ENCODE assay signal across 8 cellular contexts in genomic region chr6:1311400-1312192, GRCh38. TPM values are rescaled to one million over a fixed set of nuclear protein-coding genes. Genes with fewer than 3 reads are reported as not detected.
DNase-seq lines count a peak whose midpoint lies in the region; ATAC-seq and TF ChIP-seq lines count a peak whose summit lies in the region.

Gene FOXQ1, plus strand, starts transcription at chr6:1312098. Its CDS starts 607 bp downstream, at chr6:1312705.

- no peak within 1 kb of the TSS for H3K9ac ChIP-seq in SK-N-SH

- H3K4me1 ChIP-seq in SK-N-SH (ENCODE audit: control insufficient read depth in 1 of 2, insufficient read depth in 2 of 2, low read depth in 1 of 2, low read length in 1 of 2), result no peaks in the 10 kb centered on the region; a peak in 1 of 4 replicates
- peaks cover 21 to 55% (median 51%) of the 10 kb centered on the region in 4 donors for H3K4me1 ChIP-seq in esophagus muscularis mucosa

- H3F3A ChIP-seq in SK-N-SH (replicated peaks; ENCODE audit: insufficient read depth), result no peaks in the 10 kb centered on the region

- H3K27me3 Mint-ChIP-seq in T-helper 2 cell treated with Interferon-gamma antibody and Interleukin-4, amounts not matched to agents 5 μg/mL and 100 μg/mL, for 36 hours (ENCODE audit: low read depth), result peaks cover 74% of the 10 kb centered on the region
- peaks cover 97% of the 10 kb centered on the region for H3K27me3 Mint-ChIP-seq in nephron progenitor cell (ENCODE audit: low read depth, poor library complexity)

- no peak for TF ChIP-seq CTCF in SK-N-SH (IDR thresholded peaks at IDR 0.05)
- no peak for TF ChIP-seq CTCF in esophagus muscularis mucosa (IDR thresholded peaks at IDR 0.05)
- TF ChIP-seq CTCF in nephron progenitor cell (IDR thresholded peaks at IDR 0.05), result no peak

- H3K27ac Mint-ChIP-seq in T-helper 2 cell treated with Interferon-gamma antibody and Interleukin-4, amounts not matched to agents 5 μg/mL and 100 μg/mL, for 36 hours, result peak within 1 kb of the TSS; percentile 60
- H3K27ac Mint-ChIP-seq in nephron progenitor cell, result no peak within 1 kb of the TSS

- POLR2A ChIA-PET in SK-N-SH (lab: Yijun Ruan, JAX), result no interaction called here

- H2AFZ ChIP-seq in SK-N-SH (ENCODE audit: low read depth), result no peak within 1 kb of the TSS

- WGBS in SK-N-SH (ENCODE audit: low lambda C conversion rate), result 3% methylated on average over 13 of the region's 73 CpGs
- WGBS in esophagus muscularis mucosa, result 6% methylated on average over 28 of the region's 73 CpGs

- H3K4me1 Mint-ChIP-seq in T-helper 2 cell treated with Interferon-gamma antibody and Interleukin-4, amounts not matched to agents 5 μg/mL and 100 μg/mL, for 36 hours (ENCODE audit: low read depth), result peaks cover 11% of the 10 kb centered on the region
- H3K4me1 Mint-ChIP-seq in nephron progenitor cell, result peaks cover 26% of the 10 kb centered on the region

- no peaks in the 10 kb centered on the region for H3K36me3 Mint-ChIP-seq in T-helper 2 cell treated with Interferon-gamma antibody and Interleukin-4, amounts not matched to agents 5 μg/mL and 100 μg/mL, for 36 hours (ENCODE audit: low read depth)
- no peaks in the 10 kb centered on the region for H3K36me3 Mint-ChIP-seq in nephron progenitor cell (ENCODE audit: low read depth)

- H3K27me3 ChIP-seq in SK-N-SH (ENCODE audit: insufficient read depth) (peaks cover 69% of the 10 kb centered on the region), esophagus muscularis mucosa (peaks cover 0 to 34% (median 0%) of the 10 kb centered on the region in 4 donors)

- intact Hi-C loops in esophagus muscularis mucosa (cut with DNase I), result loop anchor here (5.0 kb wide), 1 partner anchor 71 kb away; no protein-coding TSS in a partner anchor

- TF ChIP-seq POLR2A in esophagus muscularis mucosa (IDR thresholded peaks at IDR 0.05; ENCODE audit: low read depth), result no peak

- peak within 1 kb of the TSS; percentile 69 for H3K4me3 Mint-ChIP-seq in T-helper 2 cell treated with Interferon-gamma antibody and Interleukin-4, amounts not matched to agents 5 μg/mL and 100 μg/mL, for 36 hours
- peak within 1 kb of the TSS; percentile 77 for H3K4me3 Mint-ChIP-seq in nephron progenitor cell

- no peaks in the 10 kb centered on the region for H3K79me2 ChIP-seq in SK-N-SH (ENCODE audit: insufficient read depth)

- H3K9me2 ChIP-seq in SK-N-SH, result no peaks in the 10 kb centered on the region

- no peaks in the 10 kb centered on the region for H3K9me3 Mint-ChIP-seq in T-helper 2 cell treated with Interferon-gamma antibody and Interleukin-4, amounts not matched to agents 5 μg/mL and 100 μg/mL, for 36 hours
- H3K9me3 Mint-ChIP-seq in nephron progenitor cell, result peaks cover 3% of the 10 kb centered on the region

- H3K9me3 ChIP-seq in SK-N-SH, result no peaks in the 10 kb centered on the region
- H3K9me3 ChIP-seq in esophagus muscularis mucosa, result no peaks in the 10 kb centered on the region

- H3K27ac ChIP-seq in SK-N-SH (ENCODE audit: low read depth in 2 of 2, low read length in 1 of 2), result no peak within 1 kb of the TSS
- peak within 1 kb of the TSS; percentile 85 to 89 (median 86) for H3K27ac ChIP-seq in esophagus muscularis mucosa (replicated peaks in 1 of 4)

- H3K4me3 ChIP-seq in SK-N-SH (ENCODE audit: low read depth in 2 of 2, low read length in 1 of 2) (0 out of 4 replicates have a peak within 1 kb of the TSS, but pooled peaks of 1 of the 2 experiments have one; percentile 12), esophagus muscularis mucosa (peak within 1 kb of the TSS; percentile 61 to 73 (median 64))

- ATAC-seq in SK-N-SH treated with all-trans-retinoic acid at 6 μM for 48 hours (no peak; the same call in 2 of the 3 replicates), GM21825 (IDR thresholded peaks at IDR 0.05; ENCODE audit: unreplicated experiment) (no peak)

- H3K36me3 ChIP-seq in SK-N-SH (replicated peaks in 1 of 2; ENCODE audit: control insufficient read depth in 1 of 2, insufficient read depth in 2 of 2, low read length in 1 of 2), result no peaks in the 10 kb centered on the region
- H3K36me3 ChIP-seq in esophagus muscularis mucosa, result no peaks in the 10 kb centered on the region

- TF ChIP-seq EP300 in SK-N-SH (IDR thresholded peaks at IDR 0.05; ENCODE audit: borderline replicate concordance in 1 of 2, low read depth in 1 of 2, low read length in 1 of 2) (no peak), esophagus muscularis mucosa (IDR thresholded peaks at IDR 0.05) (no peak)

- H3K4me2 ChIP-seq in SK-N-SH, result peak within 1 kb of the TSS; percentile 50; the same call in 1 of the 2 replicates

- no peaks in the 10 kb centered on the region for H4K20me1 ChIP-seq in SK-N-SH (ENCODE audit: insufficient read depth)

- CTCF ChIA-PET in SK-N-SH (lab: Yijun Ruan, JAX), result no interaction called here

- DNase-seq in SK-N-SH, result peak; percentile 28
- DNase-seq in T-helper 2 cell treated with Interferon-gamma antibody and Interleukin-4, amounts not matched to agents 5 μg/mL and 100 μg/mL, for 36 hours (ENCODE audit: low spot score), result no peak
- DNase-seq in esophagus muscularis mucosa (ENCODE audit: extremely low spot score), result no peak
- peak; percentile 69 for DNase-seq in nephron progenitor cell
- no peak for DNase-seq in NAMALWA (ENCODE audit: low spot score)
- no peak for DNase-seq in NCI-H446 (lab: John Stamatoyannopoulos, UW)

- no peak for TF ChIP-seq RAD21 in SK-N-SH (IDR thresholded peaks at IDR 0.05; ENCODE audit: low read length)

TF ChIP-seq in SK-N-SH, 30 proteins besides CTCF, POLR2A, EP300 and RAD21 (continues in another document):
- TF ChIP-seq PBX3 (IDR thresholded peaks at IDR 0.05) (no peak), NFIC (IDR thresholded peaks at IDR 0.05; ENCODE audit: borderline replicate concordance) (no peak), ZBTB33 (IDR thresholded peaks at IDR 0.05; ENCODE audit: borderline replicate concordance, low read depth) (no peak), CHD2 (IDR thresholded peaks at IDR 0.05; ENCODE audit: low read length, partially characterized antibody) (no peak), EZH2phosphoT487 (IDR thresholded peaks at IDR 0.05; ENCODE audit: borderline replicate concordance, low read depth) (no peak), FOXJ3 (CRISPR knock-in tag; IDR thresholded peaks at IDR 0.05) (no peak)

TF ChIP-seq in SK-N-SH treated with all-trans-retinoic acid at 6 μM for 48 hours, 23 proteins besides CTCF, POLR2A, EP300 and RAD21:
- TF ChIP-seq TOX (CRISPR knock-in tag; IDR thresholded peaks at IDR 0.05; ENCODE audit: borderline replicate concordance) (no peak), PATZ1 (CRISPR knock-in tag; IDR thresholded peaks at IDR 0.05; ENCODE audit: borderline replicate concordance) (no peak), ZNF565 (CRISPR knock-in tag; conservative IDR thresholded peaks at IDR 0.05; ENCODE audit: low read depth) (no peak), GLIS3 (CRISPR knock-in tag; IDR thresholded peaks at IDR 0.05) (no peak), RARB (CRISPR knock-in tag; IDR thresholded peaks at IDR 0.05) (no peak), ISL1 (CRISPR knock-in tag; IDR thresholded peaks at IDR 0.05) (no peak), ZC3H10 (CRISPR knock-in tag; IDR thresholded peaks at IDR 0.05) (no peak)

RNA-seq across cellular contexts. Expression of gene FOXQ1, which starts in this region (rescaled TPM):
- not detected in 2 replicates for polyA plus RNA-seq in SK-N-SH (2012; rRNA removed)
- not detected in 2 replicates for polyA plus RNA-seq in SK-N-SH (2012; cell fraction: cytosol; rRNA removed)
- not detected in 2 replicates for polyA plus RNA-seq in SK-N-SH (2012; cell fraction: nucleus; rRNA removed)
- total RNA-seq in esophagus muscularis mucosa, result 1 to 10 TPM; 2.5 to 4.4 (median 2.9) TPM

Comparison
In these comparisons a context has a peak if more than half of its experiments do, and no peak if none do; other contexts are left out.
1. Peak in DNase-seq and H3K4me2 ChIP-seq in SK-N-SH; RNA of the gene not detected or under 1 TPM.
2. H3K27ac ChIP-seq: peak in esophagus muscularis mucosa (4 of 4); none in SK-N-SH (0 of 2).